8 cellular contexts compared by ENCODE assay signal in genomic region chr12:46124848-46125619, GRCh38.
A peak's percentile ranks its signal among the peaks of the same experiment; 100 is the strongest.
DNase-seq lines count a peak whose midpoint lies in the region; ATAC-seq, FAIRE-seq and TF ChIP-seq lines count a peak whose summit lies in the region.

No MANE protein-coding gene starts in this region.

- no peak for TF ChIP-seq POLR2A in H1 (IDR thresholded peaks at IDR 0.05; ENCODE audit: control extremely low read depth in 1 of 2, low read depth in 2 of 2, low read length in 2 of 2)

- H3K4me1 Mint-ChIP-seq in activated CD4-positive, alpha-beta T cell treated with anti-CD3 and anti-CD28 coated beads, Interleukin-2, amount 10 ng/mL, durations not matched to agents 7 days and 5 days = peaks cover 5% of the 10 kb centered on the region

- peaks cover 42% of the 10 kb centered on the region for H3K27me3 Mint-ChIP-seq in activated CD4-positive, alpha-beta T cell treated with anti-CD3 and anti-CD28 coated beads, Interleukin-2, amount 10 ng/mL, durations not matched to agents 7 days and 5 days

- CTCF ChIA-PET in activated CD4-positive, alpha-beta T cell treated with anti-CD3 and anti-CD28 coated beads, Interleukin-2, amount 10 ng/mL, durations not matched to agents 7 days and 5 days (lab: Charles Lee) = interaction anchor here (0.6 to 1.9 kb wide), 18 partner anchors 11 to 1449 kb away, joined by 3 to 13 read pairs (median 3); partner anchors contain the start of genes SCAF11 and SLC38A1
- CTCF ChIA-PET in H1 (lab: Charles Lee; ENCODE audit: partially characterized antibody) = interaction anchor here (0.6 to 3.1 kb wide), 57 partner anchors 9 to 946 kb away, joined by 3 to 23 read pairs (median 3); no protein-coding TSS in a partner anchor

- 41% methylated on average over 9 of the region's 12 CpGs; no CpG with 5 or more reads in 1 of the 2 experiments for WGBS in H1 (ENCODE audit: extremely low coverage in 1 of 2, insufficient coverage in 1 of 2, insufficient read length in 1 of 2, insufficient replicate concordance in 2 of 2, low coverage in 1 of 2, low lambda C conversion rate in 2 of 2, missing lambda C conversion rate in 1 of 2), 2 experiments

- H3K36me3 ChIP-seq in H1 (ENCODE audit: control insufficient read depth in 2 of 4, insufficient read depth in 4 of 4, low read length in 3 of 4) = no peaks in the 10 kb centered on the region

- FAIRE-seq in H1 (lab: Jason Lieb, UNC) = peak; percentile 42

- H2BK15ac ChIP-seq in H1 (ENCODE audit: low read length) = no peak overlapping the region

- DNase-seq in A172 (ENCODE audit: low spot score) (peak; percentile 70), NCI-H510A treated with DMSO at 0.1 percent for 48 hours (lab: John Stamatoyannopoulos, UW) (peak; percentile 76), H1 (ENCODE audit: low read depth in 1 of 2, low spot score in 2 of 2) (no peak), midbrain (lab: John Stamatoyannopoulos, UW) (peak; percentile 89)
- DNase-seq in activated CD4-positive, alpha-beta T cell treated with anti-CD3 and anti-CD28 coated beads, Interleukin-2, amount 10 ng/mL, durations not matched to agents 7 days and 5 days = peak; percentile 72
- peak; percentile 54 for DNase-seq in stimulated activated CD8-positive, alpha-beta memory T cell treated with anti-CD3 and anti-CD28 coated beads, Interleukin-4, amount 100 ng/mL, for 48 hours

- no peak overlapping the region for H3K27ac ChIP-seq in H1 (ENCODE audit: low read depth, low read length)

- no peaks in the 10 kb centered on the region for H3K79me1 ChIP-seq in H1 (ENCODE audit: low read depth, low read length)

- TF ChIP-seq EP300 in H1 (IDR thresholded peaks at IDR 0.05; ENCODE audit: borderline replicate concordance in 1 of 2, low read depth in 2 of 2, low read length in 2 of 2) = no peak

- no peaks in the 10 kb centered on the region for H3K9me3 ChIP-seq in H1 (ENCODE audit: insufficient read depth in 2 of 2, low read depth in 1 of 2, low read length in 1 of 2)

- peak overlapping the region; percentile 78 for H2AFZ ChIP-seq in H1 (ENCODE audit: low read length)

- no peak overlapping the region for H3K4me3 ChIP-seq in GM12875 (ENCODE audit: low read depth, low read length)
- H3K4me3 ChIP-seq in H1 (ENCODE audit: extremely low read depth in 1 of 4, insufficient read depth in 2 of 4, low read depth in 3 of 4, low read length in 4 of 4) = no peak overlapping the region; a peak in 1 of 8 replicates

- peak; percentile 77 for ATAC-seq in HG03066 (IDR thresholded peaks at IDR 0.05; ENCODE audit: low read depth, unreplicated experiment)

- H4K5ac ChIP-seq in H1 (ENCODE audit: insufficient read length, low read depth, low read length) = no peak overlapping the region

- H3K4me1 ChIP-seq in H1 (replicated peaks in 1 of 4; ENCODE audit: control insufficient read depth in 3 of 4, insufficient read depth in 4 of 4, low read length in 3 of 4) = no peaks in the 10 kb centered on the region

- H3K9me3 Mint-ChIP-seq in activated CD4-positive, alpha-beta T cell treated with anti-CD3 and anti-CD28 coated beads, Interleukin-2, amount 10 ng/mL, durations not matched to agents 7 days and 5 days = no peaks in the 10 kb centered on the region

- no peaks in the 10 kb centered on the region for H3K27me3 ChIP-seq in H1 (replicated peaks in 1 of 4; ENCODE audit: control insufficient read depth in 3 of 4, extremely low read depth in 1 of 4, insufficient read depth in 3 of 4, low read length in 3 of 4)

- no peak overlapping the region for H3K23ac ChIP-seq in H1 (ENCODE audit: insufficient read length)

- H4K20me1 ChIP-seq in H1 (replicated peaks in 1 of 2; ENCODE audit: control insufficient read depth in 1 of 2, insufficient read depth in 2 of 2, low read length in 2 of 2) = no peaks in the 10 kb centered on the region

- no peak overlapping the region for H3K56ac ChIP-seq in H1 (replicated peaks; ENCODE audit: insufficient read length, low read depth, low read length)

- H3K79me2 ChIP-seq in H1 (ENCODE audit: control insufficient read depth in 1 of 2, insufficient read depth in 2 of 2, low read length in 2 of 2) = no peaks in the 10 kb centered on the region

- POLR2A ChIA-PET in activated CD4-positive, alpha-beta T cell treated with anti-CD3 and anti-CD28 coated beads, Interleukin-2, amount 10 ng/mL, durations not matched to agents 7 days and 5 days (lab: Charles Lee) = interaction anchor here (0.6 kb wide), 2 partner anchors 128 to 178 kb away, joined by 3 read pairs; no protein-coding TSS in a partner anchor
- POLR2A ChIA-PET in H1 (lab: Charles Lee; ENCODE audit: partially characterized antibody) = interaction anchor here (0.6 to 1.7 kb wide), 4 partner anchors 50 to 283 kb away, joined by 3 to 5 read pairs (median 4); partner anchors contain the start of gene SLC38A1

- peak overlapping the region; percentile 56 for H3K4me3 Mint-ChIP-seq in activated CD4-positive, alpha-beta T cell treated with anti-CD3 and anti-CD28 coated beads, Interleukin-2, amount 10 ng/mL, durations not matched to agents 7 days and 5 days

- H3K14ac ChIP-seq in H1 (ENCODE audit: insufficient read length) = no peak overlapping the region

- H3K23me2 ChIP-seq in H1 (ENCODE audit: low read depth, low read length) = no peaks in the 10 kb centered on the region

- peak overlapping the region; percentile 80 for H3K27ac Mint-ChIP-seq in activated CD4-positive, alpha-beta T cell treated with anti-CD3 and anti-CD28 coated beads, Interleukin-2, amount 10 ng/mL, durations not matched to agents 7 days and 5 days

- no peak overlapping the region for H3K4ac ChIP-seq in H1 (replicated peaks; ENCODE audit: insufficient read length, low read depth, low read length)

- TF ChIP-seq RAD21 in H1 (IDR thresholded peaks at IDR 0.05 in 1 of 2, conservative IDR thresholded peaks at IDR 0.05 in 1 of 2; ENCODE audit: low read depth in 2 of 2, low read length in 2 of 2) = peak; percentile 73 to 76

- no peak overlapping the region for H2BK5ac ChIP-seq in H1 (ENCODE audit: low read depth, low read length)

- H3K18ac ChIP-seq in H1 (ENCODE audit: extremely low read depth, low read length) = no peak overlapping the region

- no peak overlapping the region for H4K91ac ChIP-seq in H1 (replicated peaks; ENCODE audit: insufficient read length, low read length)

- no peak overlapping the region for H4K8ac ChIP-seq in H1 (ENCODE audit: extremely low read depth, insufficient read depth, low read length)

- TF ChIP-seq CTCF in GM12875 (IDR thresholded peaks at IDR 0.05; ENCODE audit: borderline replicate concordance, insufficient read depth, low read depth, low read length) = peak; percentile 43; the same call in 1 of the 2 replicates
- TF ChIP-seq CTCF in H1 (IDR thresholded peaks at IDR 0.05; ENCODE audit: control extremely low read depth in 1 of 3, insufficient read depth in 1 of 3, low read depth in 1 of 3, low read length in 3 of 3) = peak in 2 of 3 experiments; percentile 51; a peak in 3 of 4 replicates

- H2BK120ac ChIP-seq in H1 (replicated peaks; ENCODE audit: low read depth, low read length) = no peak overlapping the region

- H2BK20ac ChIP-seq in H1 (ENCODE audit: low read length) = no peak overlapping the region

- no peak overlapping the region for H2BK12ac ChIP-seq in H1 (ENCODE audit: low read depth, low read length)

- H2AK5ac ChIP-seq in H1 (ENCODE audit: low read depth, low read length) = no peak overlapping the region

- no peak overlapping the region for H3K4me2 ChIP-seq in H1 (ENCODE audit: insufficient read depth in 1 of 2, low read depth in 2 of 2, low read length in 2 of 2)

- no peak overlapping the region for H3K9ac ChIP-seq in H1 (replicated peaks in 1 of 4; ENCODE audit: extremely low read depth in 1 of 4, low read depth in 3 of 4, low read length in 3 of 4)

- no peaks in the 10 kb centered on the region for H3K36me3 Mint-ChIP-seq in activated CD4-positive, alpha-beta T cell treated with anti-CD3 and anti-CD28 coated beads, Interleukin-2, amount 10 ng/mL, durations not matched to agents 7 days and 5 days (ENCODE audit: low read depth)

TF ChIP-seq in H1, 55 proteins besides CTCF, POLR2A, EP300 and RAD21:
- TF ChIP-seq NANOG (IDR thresholded peaks at IDR 0.05; ENCODE audit: insufficient read depth, low read depth, low read length, poor library complexity, severe bottlenecking) (no peak), JUND (IDR thresholded peaks at IDR 0.05; ENCODE audit: low read length) (peak; percentile 96)
- TF ChIP-seq, protein P1, sequence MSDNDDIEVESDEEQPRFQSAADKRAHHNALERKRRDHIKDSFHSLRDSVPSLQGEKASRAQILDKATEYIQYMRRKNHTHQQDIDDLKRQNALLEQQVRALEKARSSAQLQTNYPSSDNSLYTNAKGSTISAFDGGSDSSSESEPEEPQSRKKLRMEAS (IDR thresholded peaks at IDR 0.05) = no peak

Comparison
In these comparisons a context has a peak if more than half of its experiments do, and no peak if none do; other contexts are left out.
1. DNase-seq: peak in A172 (single experiment), NCI-H510A treated with DMSO at 0.1 percent for 48 hours (single experiment), activated CD4-positive, alpha-beta T cell treated with anti-CD3 and anti-CD28 coated beads, Interleukin-2, amount 10 ng/mL, durations not matched to agents 7 days and 5 days (single experiment), midbrain (single experiment) and stimulated activated CD8-positive, alpha-beta memory T cell treated with anti-CD3 and anti-CD28 coated beads, Interleukin-4, amount 100 ng/mL, for 48 hours (single experiment); none in H1 (0 of 2).